Comparison of ENCODE assay signal across 29 cellular contexts in genomic region chr4:88880001-88880400, GRCh38.
DNase-seq lines count a peak whose midpoint lies in the region; ATAC-seq and TF ChIP-seq lines count a peak whose summit lies in the region.
"Had no signal": no experiment of that assay in that cellular context is flagged by ENCODE, and none has a peak within 500 bp of the region (broad histone marks: within the 10 kb centered on the region; RNA-seq: fewer than 3 reads in every experiment).

No MANE protein-coding gene starts in this region.

- H3K9me3 ChIP-seq in H9 (ENCODE audit: control insufficient read depth, low read depth, low read length) = no peaks in the 10 kb centered on the region
- H3K9me3 ChIP-seq in hepatocyte (ENCODE audit: low read depth) = no peaks in the 10 kb centered on the region
- no peaks in the 10 kb centered on the region for H3K9me3 ChIP-seq in osteoblast (ENCODE audit: low read depth, low read length)
- H3K9me3 ChIP-seq: BE2C, ovary, thyroid gland, uterus had no signal

- H3K4me1 Mint-ChIP-seq in H9 (peaks cover 15 to 17% of the 10 kb centered on the region in 2 experiments), WTC11 (peaks cover 18% of the 10 kb centered on the region)
- H3K4me1 Mint-ChIP-seq: stimulated activated naive CD8-positive, alpha-beta T cell treated with anti-CD3 and anti-CD28 coated beads, Interleukin-15, amount 100 ng/mL, for 72 hours had no signal

- H4K20me1 ChIP-seq in H9 (ENCODE audit: control insufficient read depth, insufficient read depth, insufficient read length) (no peaks in the 10 kb centered on the region), hepatocyte (ENCODE audit: insufficient read depth, poor library complexity, severe bottlenecking) (no peaks in the 10 kb centered on the region), osteoblast (ENCODE audit: insufficient read depth, low read length) (no peaks in the 10 kb centered on the region)

- no peaks in the 10 kb centered on the region for H3K79me2 ChIP-seq in H9 (ENCODE audit: insufficient read depth, low read length)
- H3K79me2 ChIP-seq in hepatocyte = peaks cover 8% of the 10 kb centered on the region
- no peaks in the 10 kb centered on the region for H3K79me2 ChIP-seq in osteoblast (ENCODE audit: insufficient read depth, low read length)

- H3K27ac Mint-ChIP-seq in H9 (peak overlapping the region in 2 of 3 experiments; percentile 47 to 92; a peak in 3 of 7 replicates), WTC11 (peak overlapping the region; percentile 21; the same call in 1 of the 2 replicates)
- H3K27ac Mint-ChIP-seq: activated CD8-positive, alpha-beta T cell treated with anti-CD3 and anti-CD28 coated beads, Interleukin-2, amount 10 ng/mL, durations not matched to agents 7 days and 5 days; activated naive CD4-positive, alpha-beta T cell treated with anti-CD3 and anti-CD28 coated beads, Interleukin-2, amount 50 U/mL, for 72 hours; activated T-helper 2 cell treated with anti-CD3 and anti-CD28 coated beads, Interferon-gamma antibody, Interleukin-2, Interleukin-4, amounts not matched to agents 10 μg/mL and 5 μg/mL and 100 μg/mL, durations not matched to agents 14 hours and 24 hours and 36 hours; naive thymus-derived CD8-positive, alpha-beta T cell had no signal

- H2BK15ac ChIP-seq in H9 (ENCODE audit: low read depth, low read length) = no peak overlapping the region

- WGBS in H9 (ENCODE audit: extremely low coverage, insufficient read length, low lambda C conversion rate) = no CpG with 5 or more reads among the region's 5 CpGs
- WGBS in hepatocyte (ENCODE audit: low lambda C conversion rate, missing lambda C conversion rate) = 92% methylated on average over 5 of the region's 5 CpGs

- H2AFZ ChIP-seq in H9 (ENCODE audit: low read length) = no peak overlapping the region
- no peak overlapping the region for H2AFZ ChIP-seq in hepatocyte
- peak overlapping the region; percentile 80 for H2AFZ ChIP-seq in osteoblast (ENCODE audit: low read length)

- DNase-seq in H9 (no peak), WTC11 (ENCODE audit: low spot score) (no peak), hepatocyte (ENCODE audit: low spot score) (no peak), osteoblast (ENCODE audit: insufficient read length, low spot score, missing footprints) (no peak), dermis blood vessel endothelial cell (no peak), sciatic nerve (ENCODE audit: low spot score) (no peak)
- DNase-seq: activated CD4-positive, alpha-beta T cell treated with anti-CD3 and anti-CD28 coated beads for 4 hours; activated CD8-positive, alpha-beta T cell treated with anti-CD3 and anti-CD28 coated beads, Interleukin-2, amount 10 ng/mL, durations not matched to agents 7 days and 5 days; amygdala; erythroblast; HCEC 1CT; IMR-90; kidney; left ventricle myocardium superior; midbrain; naive thymus-derived CD8-positive, alpha-beta T cell; ovary; retina; SHP77; stimulated activated CD4-positive, alpha-beta T cell treated with anti-CD3 and anti-CD28 coated beads, Interleukin-1b, Interleukin-23, amount 100 ng/mL, for 48 hours; stimulated activated naive CD8-positive, alpha-beta T cell treated with anti-CD3 and anti-CD28 coated beads, Interleukin-15, amount 100 ng/mL, for 72 hours; T-helper 9 cell; thyroid gland; uterus had no signal

- H3K18ac ChIP-seq in H9 (ENCODE audit: insufficient read length, low read depth, low read length) = no peak overlapping the region

- no peak overlapping the region for H3K4me2 ChIP-seq in H9 (ENCODE audit: insufficient read depth, insufficient read length, low read length)
- no peak overlapping the region for H3K4me2 ChIP-seq in hepatocyte
- H3K4me2 ChIP-seq in osteoblast (ENCODE audit: insufficient read depth, low read length) = peak overlapping the region; percentile 53

- no peaks in the 10 kb centered on the region for H3K36me3 ChIP-seq in hepatocyte (replicated peaks; ENCODE audit: insufficient read depth, low read depth)
- H3K36me3 ChIP-seq in osteoblast (ENCODE audit: insufficient read depth, low read length) = no peaks in the 10 kb centered on the region
- H3K36me3 ChIP-seq: BE2C, ovary, thyroid gland, uterus had no signal

- no peak overlapping the region for H2AK5ac ChIP-seq in H9 (ENCODE audit: insufficient read length, low read length)

- no peak overlapping the region for H3K56ac ChIP-seq in H9 (ENCODE audit: insufficient read length, low read depth, low read length)

- H2BK120ac ChIP-seq in H9 (ENCODE audit: low read depth, low read length, poor library complexity, severe bottlenecking) = no peak overlapping the region

- H3K36me3 Mint-ChIP-seq in H9 (ENCODE audit: insufficient read depth in 1 of 3, low read depth in 3 of 3) (0 out of 7 replicates have a peak, but pooled peaks cover 0 to 5% (median 0%) of the 10 kb centered on the region in 3 experiments), WTC11 (0 out of 2 replicates have a peak, but pooled peaks cover 6% of the 10 kb centered on the region)
- H3K36me3 Mint-ChIP-seq: activated naive CD4-positive, alpha-beta T cell treated with anti-CD3 and anti-CD28 coated beads, Interleukin-2, amount 50 U/mL, for 72 hours; naive thymus-derived CD8-positive, alpha-beta T cell had no signal

- H3K4me3 ChIP-seq in hepatocyte (no peak overlapping the region), osteoblast (ENCODE audit: insufficient read depth, low read length) (peak overlapping the region; percentile 30)
- H3K4me3 ChIP-seq: ovary, thyroid gland, uterus had no signal

- no peak overlapping the region for H3K4ac ChIP-seq in H9 (ENCODE audit: low read depth, low read length)

- POLR2A ChIA-PET in WTC11 (lab: Charles Lee) = no interaction called here

- no peak overlapping the region for H4K91ac ChIP-seq in H9 (ENCODE audit: insufficient read length, low read depth, low read length)

- no peak overlapping the region for H3T11ph ChIP-seq in H9 (ENCODE audit: low read length)

- no peak overlapping the region for H2BK12ac ChIP-seq in H9 (ENCODE audit: insufficient read length, low read depth, low read length)

- no peaks in the 10 kb centered on the region for H3K23me2 ChIP-seq in H9 (ENCODE audit: insufficient read length, low read depth, low read length, poor library complexity, severe bottlenecking)

- no peak overlapping the region for H4K8ac ChIP-seq in H9 (replicated peaks; ENCODE audit: insufficient read length, low read depth, low read length)

- H3K4me1 ChIP-seq in H9 (ENCODE audit: insufficient read depth, low read length) (no peaks in the 10 kb centered on the region), hepatocyte (ENCODE audit: insufficient read depth) (peaks cover 21% of the 10 kb centered on the region), osteoblast (ENCODE audit: insufficient read depth, low read length) (peaks cover 10% of the 10 kb centered on the region)
- H3K4me1 ChIP-seq: uterus had no signal

- intact Hi-C loops in sciatic nerve (cut with DNase I) = no loop called here

- ATAC-seq in WTC11 (no peak), GM19035 (IDR thresholded peaks at IDR 0.05; ENCODE audit: unreplicated experiment) (no peak), sciatic nerve (no peak)
- ATAC-seq: activated CD8-positive, alpha-beta T cell treated with anti-CD3 and anti-CD28 coated beads, Interleukin-2, amount 10 ng/mL, durations not matched to agents 7 days and 5 days; activated naive CD4-positive, alpha-beta T cell treated with anti-CD3 and anti-CD28 coated beads, Interleukin-2, amount 50 U/mL, for 72 hours; naive thymus-derived CD8-positive, alpha-beta T cell; Panc1; stimulated activated naive CD8-positive, alpha-beta T cell treated with anti-CD3 and anti-CD28 coated beads, Interleukin-15, amount 100 ng/mL, for 72 hours had no signal

- no peaks in the 10 kb centered on the region for H3K27me3 ChIP-seq in H9 (ENCODE audit: insufficient read depth, low read length)
- no peaks in the 10 kb centered on the region for H3K27me3 ChIP-seq in hepatocyte
- no peaks in the 10 kb centered on the region for H3K27me3 ChIP-seq in osteoblast (ENCODE audit: insufficient read depth, low read length)
- H3K27me3 ChIP-seq: BE2C, ovary, thyroid gland, uterus had no signal

- CTCF ChIA-PET in WTC11 (lab: Charles Lee) = no interaction called here

- no peak for TF ChIP-seq CTCF in H9 (conservative IDR thresholded peaks at IDR 0.05)
- no peak for TF ChIP-seq CTCF in WTC11 (IDR thresholded peaks at IDR 0.05)
- TF ChIP-seq CTCF in hepatocyte (IDR thresholded peaks at IDR 0.05; ENCODE audit: poor library complexity) = no peak
- no peak for TF ChIP-seq CTCF in osteoblast (IDR thresholded peaks at IDR 0.05; ENCODE audit: extremely low read depth, low read depth, low read length)

- peaks cover 3% of the 10 kb centered on the region for H3K79me1 ChIP-seq in H9 (ENCODE audit: insufficient read depth, low read depth, low read length, poor library complexity, severe bottlenecking)

- no peak overlapping the region for H3K14ac ChIP-seq in H9 (ENCODE audit: insufficient read depth, low read length)

- H2BK5ac ChIP-seq in H9 (ENCODE audit: insufficient read length, low read length) = no peak overlapping the region

- H3K27ac ChIP-seq in H9 (ENCODE audit: insufficient read length, low read depth, low read length) (no peak overlapping the region), hepatocyte (peak overlapping the region; percentile 24), osteoblast (ENCODE audit: low read depth, low read length) (no peak overlapping the region)
- H3K27ac ChIP-seq: ovary, thyroid gland, uterus had no signal

- no peaks in the 10 kb centered on the region for H3K27me3 Mint-ChIP-seq in H9 (ENCODE audit: low read depth)
- no peaks in the 10 kb centered on the region for H3K27me3 Mint-ChIP-seq in WTC11 (ENCODE audit: low read depth)

- H3K9me3 Mint-ChIP-seq in H9 (peaks cover 0 to 10% of the 10 kb centered on the region in 2 experiments; a peak in 3 of 5 replicates), WTC11 (0 out of 2 replicates have a peak, but pooled peaks cover 11% of the 10 kb centered on the region)
- H3K9me3 Mint-ChIP-seq: activated naive CD4-positive, alpha-beta T cell treated with anti-CD3 and anti-CD28 coated beads, Interleukin-2, amount 50 U/mL, for 72 hours; activated T-helper 2 cell treated with anti-CD3 and anti-CD28 coated beads, Interferon-gamma antibody, Interleukin-2, Interleukin-4, amounts not matched to agents 10 μg/mL and 5 μg/mL and 100 μg/mL, durations not matched to agents 14 hours and 24 hours and 36 hours; stimulated activated naive CD8-positive, alpha-beta T cell treated with anti-CD3 and anti-CD28 coated beads, Interleukin-15, amount 100 ng/mL, for 72 hours had no signal

- H4K5ac ChIP-seq in H9 (ENCODE audit: insufficient read length, low read depth, low read length) = no peak overlapping the region

- no peak overlapping the region for H3K23ac ChIP-seq in H9 (ENCODE audit: insufficient read length, low read depth, low read length)

- H3K9ac ChIP-seq in H9 (ENCODE audit: extremely low read depth, insufficient read length, low read length) = no peak overlapping the region

- no peaks in the 10 kb centered on the region for H3K9me2 ChIP-seq in hepatocyte (replicated peaks; ENCODE audit: insufficient read depth)

- H3K4me3 Mint-ChIP-seq in H9 = no peak overlapping the region; a peak in 1 of 5 replicates
- H3K4me3 Mint-ChIP-seq in WTC11 = no peak overlapping the region
- H3K4me3 Mint-ChIP-seq: activated CD8-positive, alpha-beta T cell treated with anti-CD3 and anti-CD28 coated beads, Interleukin-2, amount 10 ng/mL, durations not matched to agents 7 days and 5 days; stimulated activated naive CD8-positive, alpha-beta T cell treated with anti-CD3 and anti-CD28 coated beads, Interleukin-15, amount 100 ng/mL, for 72 hours had no signal

- H2BK20ac ChIP-seq in H9 (ENCODE audit: low read depth, low read length, poor library complexity, severe bottlenecking) = no peak overlapping the region
